In genomic region chr17:72423718-72424117, GRCh38 we compare ENCODE assay signal across 1 cellular context.
TF ChIP-seq lines count a peak whose summit lies in the region.

No MANE protein-coding gene starts in this region.

TF ChIP-seq in GM12878, 131 proteins besides CTCF, POLR2A, EP300 and RAD21 (continued from another document and continues in another):
- TF ChIP-seq E2F4 (IDR thresholded peaks at IDR 0.05; ENCODE audit: low read depth, low read length) (no peak), SUPT20H (IDR thresholded peaks at IDR 0.05; ENCODE audit: borderline replicate concordance, control insufficient read depth, low read depth, low read length) (no peak), RELB (IDR thresholded peaks at IDR 0.05; ENCODE audit: low read depth) (no peak), FOS (IDR thresholded peaks at IDR 0.05; ENCODE audit: borderline replicate concordance, extremely low read depth, insufficient read length) (no peak), CEBPZ (IDR thresholded peaks at IDR 0.05; ENCODE audit: low read depth, low read length) (no peak), PAX5 (IDR thresholded peaks at IDR 0.05; ENCODE audit: borderline replicate concordance, low read depth, low read length) (no peak), ZNF592 (IDR thresholded peaks at IDR 0.05) (no peak), ZNF24 (IDR thresholded peaks at IDR 0.05) (no peak), MXI1 (IDR thresholded peaks at IDR 0.05; ENCODE audit: low read depth, low read length) (0 out of 2 replicates have a peak, but pooled peaks have one; percentile 43), CEBPB (IDR thresholded peaks at IDR 0.05; ENCODE audit: borderline replicate concordance in 1 of 2, low read depth in 2 of 2, low read length in 2 of 2) (no peak), PAX8 (IDR thresholded peaks at IDR 0.05) (no peak), MTA3 (IDR thresholded peaks at IDR 0.05; ENCODE audit: borderline replicate concordance, low read length) (no peak), CBX5 (IDR thresholded peaks at IDR 0.05; ENCODE audit: low read depth) (no peak), YBX1 (IDR thresholded peaks at IDR 0.05) (no peak), IRF4 (IDR thresholded peaks at IDR 0.05; ENCODE audit: low read depth, low read length) (no peak), ZNF687 (IDR thresholded peaks at IDR 0.05) (peak; percentile 68), NBN (IDR thresholded peaks at IDR 0.05) (no peak), NFYA (IDR thresholded peaks at IDR 0.05; ENCODE audit: borderline replicate concordance, low read depth, low read length) (no peak), RUNX3 (IDR thresholded peaks at IDR 0.05; ENCODE audit: low read length) (no peak), IRF5 (IDR thresholded peaks at IDR 0.05; ENCODE audit: borderline replicate concordance) (no peak), MAX (IDR thresholded peaks at IDR 0.05; ENCODE audit: low read depth, low read length) (no peak), CBX3 (IDR thresholded peaks at IDR 0.05; ENCODE audit: borderline replicate concordance, low read depth) (no peak), BCL11A (IDR thresholded peaks at IDR 0.05; ENCODE audit: low read depth, low read length) (0 out of 2 replicates have a peak, but pooled peaks have one; percentile 9), YY1 (IDR thresholded peaks at IDR 0.05; ENCODE audit: low read depth, low read length) (0 out of 2 replicates have a peak, but pooled peaks have one; percentile 25), GABPA (IDR thresholded peaks at IDR 0.05; ENCODE audit: low read depth) (no peak), ZBTB11 (CRISPR knock-in tag; IDR thresholded peaks at IDR 0.05) (no peak), WRNIP1 (IDR thresholded peaks at IDR 0.05; ENCODE audit: borderline replicate concordance, low read depth, low read length) (no peak), REST (IDR thresholded peaks at IDR 0.05; ENCODE audit: low read depth, low read length) (no peak), SMC3 (IDR thresholded peaks at IDR 0.05; ENCODE audit: borderline replicate concordance, low read length) (peak; percentile 17; the same call in 1 of the 2 replicates), SPI1 (IDR thresholded peaks at IDR 0.05; ENCODE audit: borderline replicate concordance, insufficient read depth, low read depth, low read length) (no peak), MYC (IDR thresholded peaks at IDR 0.05; ENCODE audit: insufficient read depth, insufficient read length, insufficient replicate concordance, low read length, severe bottlenecking) (no peak), SREBF2 (IDR thresholded peaks at IDR 0.05; ENCODE audit: low read length) (no peak)
